8 cellular contexts compared by ENCODE assay signal in the genomic region with DNA sequence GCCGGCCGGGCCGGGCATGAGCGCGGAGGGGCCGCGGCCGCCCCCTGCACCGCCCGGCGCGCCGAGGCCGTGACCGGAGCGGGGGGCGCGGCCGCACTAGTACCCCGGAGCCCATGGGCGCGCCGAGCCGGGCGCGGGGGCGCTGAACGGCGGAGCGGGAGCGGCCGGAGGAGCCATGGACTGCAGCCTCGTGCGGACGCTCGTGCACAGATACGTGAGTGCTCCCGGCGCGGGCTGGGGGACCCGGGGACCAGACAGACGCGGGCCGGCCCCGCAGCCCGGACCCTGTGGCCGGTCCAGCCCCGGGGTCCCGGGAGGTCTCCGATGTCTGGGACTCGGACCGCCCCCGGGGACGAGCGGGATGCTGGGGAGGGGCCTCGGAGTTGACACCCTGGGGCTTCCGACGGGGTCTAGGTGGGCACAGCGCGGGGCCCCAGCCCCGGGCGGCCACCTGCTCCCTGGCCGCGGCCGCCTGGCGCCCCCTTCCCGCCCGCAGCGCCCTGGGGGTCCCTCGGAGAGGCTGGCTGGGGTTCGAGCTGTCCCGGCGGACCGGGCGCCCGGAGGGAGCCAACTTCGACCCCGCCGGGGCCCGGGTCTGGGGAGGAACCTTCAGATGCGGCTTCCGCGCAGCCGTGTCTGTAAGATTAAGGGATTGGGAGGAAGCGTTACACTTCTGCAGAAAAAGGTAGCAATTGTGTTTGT.
DNase-seq lines count a peak whose midpoint lies in the region; ATAC-seq and TF ChIP-seq lines count a peak whose summit lies in the region.

No MANE protein-coding gene starts in this region.

- DNase-seq in AG09309 (ENCODE audit: low read depth) (no peak), OCI-M1 (lab: John Stamatoyannopoulos, UW) (peak; percentile 57), astrocyte of the hippocampus (ENCODE audit: low read depth, low spot score) (peak; percentile 60), NCI-H226 (no peak)

- no peaks in the 10 kb centered on the region for H3K9me3 ChIP-seq in iPS-18c (ENCODE audit: control insufficient read depth, insufficient read depth, low read length)

- peak overlapping the region; percentile 65 to 97 (median 91) for H3K27ac ChIP-seq in skin epidermis

- TF ChIP-seq CTCF in AG09309 (IDR thresholded peaks at IDR 0.05; ENCODE audit: control insufficient read depth, insufficient read depth, low read depth, low read length, missing control alignments): no peak

- ATAC-seq in GM18511 (IDR thresholded peaks at IDR 0.05; ENCODE audit: unreplicated experiment): peak; percentile 29
- peak; percentile 21 for ATAC-seq in HG02938 (IDR thresholded peaks at IDR 0.05; ENCODE audit: unreplicated experiment)

- H3K4me3 ChIP-seq in AG09309 (ENCODE audit: control insufficient read depth, low read depth, low read length): peak overlapping the region; percentile 74
- peak overlapping the region; percentile 77 for H3K4me3 ChIP-seq in iPS-18c (ENCODE audit: insufficient read depth, low read depth, low read length)
- peak overlapping the region; percentile 74 to 88 (median 80) for H3K4me3 ChIP-seq in skin epidermis

Comparison
In these comparisons a context has a peak if more than half of its experiments do, and no peak if none do; other contexts are left out.
1. DNase-seq: peak in OCI-M1 (single experiment) and astrocyte of the hippocampus (single experiment); none in AG09309 (single experiment) and NCI-H226 (single experiment).
2. Peak in every context shown above with its lines, with median percentiles within 50 percentile points of each other: H3K4me3 ChIP-seq.